In the genomic region with DNA sequence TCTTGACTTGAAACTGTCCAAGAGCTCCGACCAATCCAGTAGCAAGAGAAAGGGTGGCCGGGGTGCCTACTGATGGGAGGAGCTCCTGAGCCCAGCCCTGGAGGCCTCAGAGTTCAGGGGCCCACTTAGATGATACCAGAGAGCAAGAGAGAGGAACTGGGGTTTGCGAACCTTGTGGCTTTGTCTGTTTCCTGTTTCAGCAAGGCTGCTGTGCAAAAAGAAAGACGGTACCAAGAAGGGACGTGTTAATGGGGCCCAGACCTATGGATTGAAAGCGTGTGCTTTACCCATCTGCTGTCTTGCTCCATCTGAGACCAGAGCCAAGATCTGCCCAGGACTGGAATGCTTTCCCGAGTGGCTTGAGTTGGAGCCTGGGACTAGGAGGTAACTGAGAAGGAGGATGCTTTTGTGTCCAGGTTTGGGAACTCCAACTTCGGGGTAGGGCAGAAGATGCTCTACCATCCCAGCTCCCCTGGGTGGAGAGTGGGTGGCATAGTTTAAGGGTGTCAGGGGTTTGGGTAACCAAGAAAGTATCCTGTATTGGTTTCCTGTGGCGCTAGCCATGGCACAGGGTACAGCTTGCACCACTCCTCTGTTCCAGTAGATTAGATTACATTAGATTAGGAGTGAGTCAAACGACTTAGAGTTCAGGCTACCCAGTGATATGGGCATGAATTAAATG, we compare ENCODE assay signal across 1 cellular context.
TF ChIP-seq lines count a peak whose summit lies in the region.

TRAF3IP3 (plus strand) TSS at position 128 of the 682 bp plus-strand sequence. CDS start 3,987 bp downstream, outside the sequence.

TF ChIP-seq in WTC11, 78 proteins besides CTCF, POLR2A, EP300 and RAD21 (continued from another document):
- TF ChIP-seq SP1 (CRISPR knock-in tag; conservative IDR thresholded peaks at IDR 0.05) (no peak), TP53 (CRISPR knock-in tag; IDR thresholded peaks at IDR 0.05) (no peak), ATF1 (CRISPR knock-in tag; IDR thresholded peaks at IDR 0.05) (no peak)
TF ChIP-seq in WTC11: peak in this region for 0.
